In genomic region chr1:236802264-236802663, GRCh38 we compare ENCODE assay signal across 1 cellular context.
TF ChIP-seq lines count a peak whose summit lies in the region.

No MANE protein-coding gene starts in this region.

TF ChIP-seq in K562, 482 proteins besides CTCF, POLR2A, EP300 and RAD21 (continued from another document):
- TF ChIP-seq ZBTB5 (IDR thresholded peaks at IDR 0.05): no peak
- no peak for TF ChIP-seq ZNF512 (tag; IDR thresholded peaks at IDR 0.05)
